In the genomic region with DNA sequence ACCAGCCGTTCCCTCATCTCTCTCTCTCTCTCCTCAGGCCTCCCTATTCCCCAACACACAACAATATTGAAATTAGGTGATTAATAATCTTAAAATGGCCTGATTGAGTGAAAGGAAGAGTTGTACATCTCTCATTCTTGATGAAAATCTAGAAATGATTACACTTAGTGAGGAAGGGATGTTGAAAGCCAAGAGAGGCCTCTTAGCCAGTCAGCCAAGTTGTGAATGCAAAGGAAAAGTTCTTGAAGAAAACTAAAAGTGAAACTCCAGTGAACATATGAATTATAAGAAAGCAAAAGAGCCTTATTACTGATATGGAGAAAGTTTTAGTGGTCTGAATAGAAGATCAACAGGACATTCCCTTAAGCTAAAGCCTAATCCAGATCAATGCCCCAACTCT, we compare ENCODE assay signal across 17 cellular contexts.
DNase-seq lines count a peak whose midpoint lies in the region; ATAC-seq lines count a peak whose summit lies in the region.
"Had no signal": no experiment of that assay in that cellular context is flagged by ENCODE, and none has a peak within 500 bp of the region (broad histone marks: within the 10 kb centered on the region; RNA-seq: fewer than 3 reads in every experiment).

No MANE protein-coding gene starts in this region.

- POLR2A ChIA-PET in activated CD4-positive, alpha-beta T cell treated with anti-CD3 and anti-CD28 coated beads for 36 hours (lab: Charles Lee): no interaction called here

- CTCF ChIA-PET in activated CD4-positive, alpha-beta T cell treated with anti-CD3 and anti-CD28 coated beads for 36 hours (lab: Charles Lee): no interaction called here

- peaks cover 14% of the 10 kb centered on the region for H3K4me1 Mint-ChIP-seq in activated CD4-positive, alpha-beta T cell treated with anti-CD3 and anti-CD28 coated beads for 36 hours
- H3K4me1 Mint-ChIP-seq in activated T-cell treated with anti-CD3 and anti-CD28 coated beads, Interleukin-2, amount 50 U/mL, for 72 hours (ENCODE audit: low read depth): peaks cover 21% of the 10 kb centered on the region
- H3K4me1 Mint-ChIP-seq in activated T-helper 17 cell treated with anti-CD3 and anti-CD28 coated beads, Interleukin-2, amount 50 U/mL, for 72 hours: no peaks in the 10 kb centered on the region
- no peaks in the 10 kb centered on the region for H3K4me1 Mint-ChIP-seq in natural killer cell treated with Interleukin-12 subunit alpha and Interleukin-12 subunit beta and Interleukin-15 and Interleukin-18, amount 100 ng/mL, for 72 hours (ENCODE audit: low read depth in 2 of 2)
- H3K4me1 Mint-ChIP-seq: B cell; CD4-positive, CD25-positive, alpha-beta regulatory T cell had no signal

- ATAC-seq in activated CD4-positive, alpha-beta T cell treated with anti-CD3 and anti-CD28 coated beads for 36 hours: peak; percentile 84
- ATAC-seq in activated T-cell treated with anti-CD3 and anti-CD28 coated beads, Interleukin-2, amount 50 U/mL, for 72 hours (replicated peaks in 1 of 2): peak; percentile 64 to 67
- ATAC-seq in activated T-helper 17 cell treated with anti-CD3 and anti-CD28 coated beads, Interleukin-2, amount 50 U/mL, for 72 hours (replicated peaks): peak; percentile 52
- ATAC-seq in natural killer cell treated with Interleukin-12 subunit alpha and Interleukin-12 subunit beta and Interleukin-15 and Interleukin-18, amount 100 ng/mL, for 72 hours: no peak
- ATAC-seq: CD8-positive, alpha-beta T cell; GM12878; GM23338; HCT116 had no signal

- intact Hi-C loops in activated CD4-positive, alpha-beta T cell treated with anti-CD3 and anti-CD28 coated beads for 36 hours (cut with DNase I, micrococcal nuclease): loop anchor here in 1 of 2 experiments (2.0 kb wide), 1 partner anchor 59 kb away; no protein-coding TSS in a partner anchor

- no peak overlapping the region for H3K27ac Mint-ChIP-seq in activated CD4-positive, alpha-beta T cell treated with anti-CD3 and anti-CD28 coated beads for 36 hours
- H3K27ac Mint-ChIP-seq in activated T-cell treated with anti-CD3 and anti-CD28 coated beads, Interleukin-2, amount 50 U/mL, for 72 hours: peak overlapping the region; percentile 35
- H3K27ac Mint-ChIP-seq in activated T-helper 17 cell treated with anti-CD3 and anti-CD28 coated beads, Interleukin-2, amount 50 U/mL, for 72 hours: no peak overlapping the region
- no peak overlapping the region for H3K27ac Mint-ChIP-seq in natural killer cell treated with Interleukin-12 subunit alpha and Interleukin-12 subunit beta and Interleukin-15 and Interleukin-18, amount 100 ng/mL, for 72 hours
- H3K27ac Mint-ChIP-seq: B cell; CD4-positive, CD25-positive, alpha-beta regulatory T cell; CD8-positive, alpha-beta T cell; GM23338; H9 had no signal

- H3K36me3 Mint-ChIP-seq in activated CD4-positive, alpha-beta T cell treated with anti-CD3 and anti-CD28 coated beads for 36 hours (ENCODE audit: low read depth): no peaks in the 10 kb centered on the region
- peaks cover 5 to 8% of the 10 kb centered on the region in 2 donors for H3K36me3 Mint-ChIP-seq in activated T-cell treated with anti-CD3 and anti-CD28 coated beads, Interleukin-2, amount 50 U/mL, for 72 hours (ENCODE audit: insufficient read depth in 2 of 2)
- no peaks in the 10 kb centered on the region for H3K36me3 Mint-ChIP-seq in activated T-helper 17 cell treated with anti-CD3 and anti-CD28 coated beads, Interleukin-2, amount 50 U/mL, for 72 hours (ENCODE audit: low read depth)
- no peaks in the 10 kb centered on the region for H3K36me3 Mint-ChIP-seq in natural killer cell treated with Interleukin-12 subunit alpha and Interleukin-12 subunit beta and Interleukin-15 and Interleukin-18, amount 100 ng/mL, for 72 hours
- H3K36me3 Mint-ChIP-seq: CD4-positive, CD25-positive, alpha-beta regulatory T cell; CD8-positive, alpha-beta T cell had no signal

- H3K27me3 Mint-ChIP-seq in activated CD4-positive, alpha-beta T cell treated with anti-CD3 and anti-CD28 coated beads for 36 hours: peaks cover 4% of the 10 kb centered on the region
- H3K27me3 Mint-ChIP-seq in activated T-cell treated with anti-CD3 and anti-CD28 coated beads, Interleukin-2, amount 50 U/mL, for 72 hours (ENCODE audit: low read depth): peaks cover 6% of the 10 kb centered on the region
- H3K27me3 Mint-ChIP-seq in activated T-helper 17 cell treated with anti-CD3 and anti-CD28 coated beads, Interleukin-2, amount 50 U/mL, for 72 hours: peaks cover 2% of the 10 kb centered on the region
- H3K27me3 Mint-ChIP-seq in natural killer cell treated with Interleukin-12 subunit alpha and Interleukin-12 subunit beta and Interleukin-15 and Interleukin-18, amount 100 ng/mL, for 72 hours: no peaks in the 10 kb centered on the region
- H3K27me3 Mint-ChIP-seq: B cell; CD4-positive, CD25-positive, alpha-beta regulatory T cell had no signal

- H3K4me3 Mint-ChIP-seq in activated CD4-positive, alpha-beta T cell treated with anti-CD3 and anti-CD28 coated beads for 36 hours: no peak overlapping the region
- H3K4me3 Mint-ChIP-seq in activated T-cell treated with anti-CD3 and anti-CD28 coated beads, Interleukin-2, amount 50 U/mL, for 72 hours: peak overlapping the region in 1 of 2 donors; percentile 55
- no peak overlapping the region for H3K4me3 Mint-ChIP-seq in activated T-helper 17 cell treated with anti-CD3 and anti-CD28 coated beads, Interleukin-2, amount 50 U/mL, for 72 hours
- H3K4me3 Mint-ChIP-seq in natural killer cell treated with Interleukin-12 subunit alpha and Interleukin-12 subunit beta and Interleukin-15 and Interleukin-18, amount 100 ng/mL, for 72 hours: no peak overlapping the region
- H3K4me3 Mint-ChIP-seq: B cell; CD4-positive, CD25-positive, alpha-beta regulatory T cell; CD8-positive, alpha-beta T cell; GM23338; H9 had no signal

- peaks cover 5% of the 10 kb centered on the region for H3K9me3 Mint-ChIP-seq in activated CD4-positive, alpha-beta T cell treated with anti-CD3 and anti-CD28 coated beads for 36 hours (ENCODE audit: low read depth)
- peaks cover 7 to 11% of the 10 kb centered on the region in 2 donors for H3K9me3 Mint-ChIP-seq in activated T-cell treated with anti-CD3 and anti-CD28 coated beads, Interleukin-2, amount 50 U/mL, for 72 hours
- H3K9me3 Mint-ChIP-seq in activated T-helper 17 cell treated with anti-CD3 and anti-CD28 coated beads, Interleukin-2, amount 50 U/mL, for 72 hours: peaks cover 11% of the 10 kb centered on the region
- peaks cover 9% of the 10 kb centered on the region for H3K9me3 Mint-ChIP-seq in natural killer cell treated with Interleukin-12 subunit alpha and Interleukin-12 subunit beta and Interleukin-15 and Interleukin-18, amount 100 ng/mL, for 72 hours

- no peak for DNase-seq in activated CD4-positive, alpha-beta T cell treated with anti-CD3 and anti-CD28 coated beads for 36 hours
- DNase-seq in activated CD4-positive, alpha-beta T cell treated with anti-CD3 and anti-CD28 coated beads for 1 hour: no peak
- peak in 1 of 2 donors; percentile 13 for DNase-seq in activated T-cell treated with anti-CD3 and anti-CD28 coated beads, Interleukin-2, amount 50 U/mL, for 72 hours
- no peak for DNase-seq in activated T-cell treated with anti-CD3 and anti-CD28 coated beads for 4 hours
- no peak for DNase-seq in natural killer cell treated with Interleukin-12 subunit alpha and Interleukin-12 subunit beta and Interleukin-15 and Interleukin-18, amount 100 ng/mL, for 72 hours (ENCODE audit: low spot score)
- DNase-seq: CD4-positive, CD25-positive, alpha-beta regulatory T cell; CD8-positive, alpha-beta T cell; DMS 273 treated with DMSO at 0.1 percent for 48 hours; DMS79; EL; GDM1; H9 had no signal

Comparison
In these comparisons a context has a peak if more than half of its experiments do, and no peak if none do; other contexts are left out.
1. ATAC-seq: peak in activated CD4-positive, alpha-beta T cell treated with anti-CD3 and anti-CD28 coated beads for 36 hours (single experiment), activated T-cell treated with anti-CD3 and anti-CD28 coated beads, Interleukin-2, amount 50 U/mL, for 72 hours (2 of 2) and activated T-helper 17 cell treated with anti-CD3 and anti-CD28 coated beads, Interleukin-2, amount 50 U/mL, for 72 hours (single experiment); none in natural killer cell treated with Interleukin-12 subunit alpha and Interleukin-12 subunit beta and Interleukin-15 and Interleukin-18, amount 100 ng/mL, for 72 hours (0 of 2).